10 cellular contexts compared by ENCODE assay signal in genomic region chr10:72329290-72330058, GRCh38. TPM values are rescaled to one million over a fixed set of nuclear protein-coding genes. Genes with fewer than 3 reads are reported as not detected.
A peak's percentile ranks its signal among the peaks of the same experiment; 100 is the strongest.
DNase-seq lines count a peak whose midpoint lies in the region; ATAC-seq, FAIRE-seq and TF ChIP-seq lines count a peak whose summit lies in the region.
"Had no signal": no experiment of that assay in that cellular context is flagged by ENCODE, and none has a peak within 500 bp of the region (broad histone marks: within the 10 kb centered on the region; RNA-seq: fewer than 3 reads in every experiment).

No MANE protein-coding gene starts in this region.

- H3K9me3 ChIP-seq in cardiac muscle cell (ENCODE audit: low read depth), result no peaks in the 10 kb centered on the region
- no peaks in the 10 kb centered on the region for H3K9me3 ChIP-seq in mesenchymal stem cell (ENCODE audit: control insufficient read depth, low read length)
- no peaks in the 10 kb centered on the region for H3K9me3 ChIP-seq in uterus

- H2BK15ac ChIP-seq in mesenchymal stem cell (ENCODE audit: low read depth, poor library complexity, severe bottlenecking), result peak overlapping the region; percentile 74

- H3K27ac ChIP-seq in cardiac muscle cell (peak overlapping the region; percentile 69), mesenchymal stem cell (ENCODE audit: low read length, poor library complexity, severe bottlenecking) (no peak overlapping the region), uterus (peak overlapping the region; percentile 7 to 54)

- H3K23ac ChIP-seq in mesenchymal stem cell (ENCODE audit: low read length in 2 of 2), result peak overlapping the region in 1 of 2 experiments; percentile 35

- H3K4me1 ChIP-seq in cardiac muscle cell (ENCODE audit: low read depth) (peaks cover 66% of the 10 kb centered on the region), mesenchymal stem cell (ENCODE audit: control insufficient read depth, insufficient read depth, low read depth, low read length) (peaks cover 61% of the 10 kb centered on the region), uterus (peaks cover 5 to 32% of the 10 kb centered on the region in 2 donors)

- peak overlapping the region; percentile 65 for H2BK120ac ChIP-seq in mesenchymal stem cell (ENCODE audit: low read depth, low read length)

- H3K4me3 Mint-ChIP-seq in activated naive CD8-positive, alpha-beta T cell treated with anti-CD3 and anti-CD28 coated beads, Interleukin-2, amount 10 ng/mL, durations not matched to agents 7 days and 5 days, result peak overlapping the region; percentile 91

- H3K9me3 Mint-ChIP-seq in activated naive CD8-positive, alpha-beta T cell treated with anti-CD3 and anti-CD28 coated beads, Interleukin-2, amount 10 ng/mL, durations not matched to agents 7 days and 5 days, result no peaks in the 10 kb centered on the region

- TF ChIP-seq CTCF in cardiac muscle cell (IDR thresholded peaks at IDR 0.05; ENCODE audit: low read depth, low read length) (no peak), uterus (IDR thresholded peaks at IDR 0.05) (no peak), D721Med (IDR thresholded peaks at IDR 0.05; ENCODE audit: insufficient read depth, missing control alignments) (no peak)

- no peak for TF ChIP-seq POLR2A in uterus (IDR thresholded peaks at IDR 0.05)

- ATAC-seq in left cardiac atrium, result no peak
- no peak for ATAC-seq in activated naive CD8-positive, alpha-beta T cell treated with anti-CD3 and anti-CD28 coated beads, Interleukin-2, amount 10 ng/mL, durations not matched to agents 7 days and 5 days (ENCODE audit: low read depth)

- FAIRE-seq in RCC 7860 (lab: Jason Lieb, UNC) (no peak), D721Med (lab: Jason Lieb, UNC) (no peak)
- FAIRE-seq: frontal cortex had no signal

- peaks cover 12% of the 10 kb centered on the region for H3K36me3 Mint-ChIP-seq in activated naive CD8-positive, alpha-beta T cell treated with anti-CD3 and anti-CD28 coated beads, Interleukin-2, amount 10 ng/mL, durations not matched to agents 7 days and 5 days

- peak overlapping the region; percentile 7 to 55 for H3K4ac ChIP-seq in mesenchymal stem cell (ENCODE audit: low read depth in 1 of 2, low read length in 2 of 2)

- H4K91ac ChIP-seq in mesenchymal stem cell (ENCODE audit: low read length), result peak overlapping the region; percentile 74

- no peaks in the 10 kb centered on the region for H3K79me1 ChIP-seq in mesenchymal stem cell (replicated peaks; ENCODE audit: low read length, poor library complexity, severe bottlenecking)

- peak overlapping the region; percentile 24 to 50 for H2BK12ac ChIP-seq in mesenchymal stem cell (ENCODE audit: low read length in 2 of 2)

- H3K27me3 ChIP-seq in cardiac muscle cell (no peaks in the 10 kb centered on the region), mesenchymal stem cell (ENCODE audit: control insufficient read depth in 1 of 2, insufficient read depth in 1 of 2, low read length in 2 of 2) (no peaks in the 10 kb centered on the region), uterus (no peaks in the 10 kb centered on the region)

- H3K9ac ChIP-seq in mesenchymal stem cell (ENCODE audit: low read length), result no peak overlapping the region

- H3K36me3 ChIP-seq in cardiac muscle cell (no peaks in the 10 kb centered on the region), mesenchymal stem cell (ENCODE audit: control insufficient read depth in 1 of 2, insufficient read depth in 2 of 2, low read depth in 1 of 2, low read length in 2 of 2) (peaks cover 4 to 14% of the 10 kb centered on the region in 2 experiments), uterus (no peaks in the 10 kb centered on the region)

- no peaks in the 10 kb centered on the region for H3K27me3 Mint-ChIP-seq in activated naive CD8-positive, alpha-beta T cell treated with anti-CD3 and anti-CD28 coated beads, Interleukin-2, amount 10 ng/mL, durations not matched to agents 7 days and 5 days

- H3K18ac ChIP-seq in mesenchymal stem cell (ENCODE audit: low read depth in 1 of 2, low read length in 2 of 2), result peak overlapping the region; percentile 64 to 72

- no peak overlapping the region for H2BK5ac ChIP-seq in mesenchymal stem cell (ENCODE audit: low read depth, low read length, poor library complexity, severe bottlenecking)

- H4K8ac ChIP-seq in mesenchymal stem cell (ENCODE audit: low read length), result peak overlapping the region; percentile 38

- peak overlapping the region; percentile 23 for H2AK5ac ChIP-seq in mesenchymal stem cell (ENCODE audit: low read length, severe bottlenecking)

- H3K4me2 ChIP-seq in mesenchymal stem cell (ENCODE audit: low read length, poor library complexity, severe bottlenecking), result no peak overlapping the region

- DNase-seq in cardiac muscle cell (ENCODE audit: low read depth in 1 of 2, low spot score in 1 of 2), result no peak
- DNase-seq in left cardiac atrium, result no peak
- DNase-seq in activated naive CD8-positive, alpha-beta T cell treated with anti-CD3 and anti-CD28 coated beads, Interleukin-2, amount 10 ng/mL, durations not matched to agents 7 days and 5 days, result no peak
- no peak for DNase-seq in mesenchymal stem cell
- DNase-seq in uterus, result no peak
- DNase-seq in RCC 7860 (ENCODE audit: low spot score), result no peak
- no peak for DNase-seq in D721Med (ENCODE audit: insufficient read length, low spot score)
- DNase-seq in NCI-H146 treated with DMSO at 0.1 percent for 48 hours (lab: John Stamatoyannopoulos, UW; ENCODE audit: unreplicated experiment), result no peak
- DNase-seq: DMS79 treated with DMSO at 0.1 percent for 48 hours had no signal

- H3K4me1 Mint-ChIP-seq in activated naive CD8-positive, alpha-beta T cell treated with anti-CD3 and anti-CD28 coated beads, Interleukin-2, amount 10 ng/mL, durations not matched to agents 7 days and 5 days, result peaks cover 57% of the 10 kb centered on the region

- WGBS in mesenchymal stem cell, result 90% methylated on average over 10 of the region's 11 CpGs

- H3K4me3 ChIP-seq in cardiac muscle cell (no peak overlapping the region), mesenchymal stem cell (ENCODE audit: insufficient read depth in 1 of 2, low read depth in 1 of 2, low read length in 2 of 2) (no peak overlapping the region), uterus (no peak overlapping the region)

- H3K14ac ChIP-seq in mesenchymal stem cell (ENCODE audit: low read length in 2 of 2), result no peak overlapping the region

- intact Hi-C loops in left cardiac atrium (cut with DNase I) (loop anchor here (5.0 to 10.0 kb wide), 6 partner anchors 55 to 275 kb away; partner anchors contain the start of gene DDIT4 (in 1 of the 2)), uterus (cut with DNase I; ENCODE audit: low total_unique reads) (loop anchor here (10.0 kb wide), 2 partner anchors 55 to 375 kb away; partner anchors contain the start of gene DDIT4)

- POLR2A ChIA-PET in activated naive CD8-positive, alpha-beta T cell treated with anti-CD3 and anti-CD28 coated beads, Interleukin-2, amount 10 ng/mL, durations not matched to agents 7 days and 5 days (lab: Charles Lee), result interaction anchor here (0.5 to 32.2 kb wide), 7 partner anchors 32 to 199 kb away, joined by 3 to 1812 read pairs (median 17); partner anchors contain the start of gene DDIT4

- no peak overlapping the region for H2AFZ ChIP-seq in mesenchymal stem cell (ENCODE audit: low read depth, low read length)

- H3K27ac Mint-ChIP-seq in activated naive CD8-positive, alpha-beta T cell treated with anti-CD3 and anti-CD28 coated beads, Interleukin-2, amount 10 ng/mL, durations not matched to agents 7 days and 5 days, result peak overlapping the region; percentile 100

RNA-seq across cellular contexts. Expression of gene DNAJB12, which starts 25.2 kb away (rescaled TPM):
- total RNA-seq in cardiac muscle cell, result 29.3 and 32.0 TPM in 2 replicates
- polyA plus RNA-seq in cardiac muscle cell, result 23.8 and 34.2 TPM in 2 replicates
- 10 to 100 TPM; 25.8 to 33.4 TPM for total RNA-seq in left cardiac atrium
- total RNA-seq in activated naive CD8-positive, alpha-beta T cell treated with anti-CD3 and anti-CD28 coated beads, Interleukin-2, amount 10 ng/mL, durations not matched to agents 7 days and 5 days, result 10 to 100 TPM; 24.3 to 26.5 TPM
- polyA plus RNA-seq in mesenchymal stem cell (2013, experiment 1 of 2), result 28.6 TPM
- polyA plus RNA-seq in mesenchymal stem cell (2013, experiment 2 of 2), result 27.7 TPM
- 10 to 100 TPM; 18.4 to 34.8 (median 22.7) TPM for total RNA-seq in uterus

RNA-seq across cellular contexts. Expression of gene DDIT4, which starts 55.8 kb away (rescaled TPM):
- 213 and 227 TPM in 2 replicates for total RNA-seq in cardiac muscle cell
- polyA plus RNA-seq in cardiac muscle cell, result 210 and 276 TPM in 2 replicates
- 100 to 1,000 TPM in 1 of 2 donors, 10 to 100 TPM in 1; 88.8 to 112 TPM for total RNA-seq in left cardiac atrium
- 100 to 1,000 TPM; 150 to 159 TPM for total RNA-seq in activated naive CD8-positive, alpha-beta T cell treated with anti-CD3 and anti-CD28 coated beads, Interleukin-2, amount 10 ng/mL, durations not matched to agents 7 days and 5 days
- polyA plus RNA-seq in mesenchymal stem cell (2013, experiment 1 of 2), result 109 TPM
- 107 TPM for polyA plus RNA-seq in mesenchymal stem cell (2013, experiment 2 of 2)
- 100 to 1,000 TPM; 118 to 210 (median 145) TPM for total RNA-seq in uterus
